In genomic region chr5:132963175-132964104, GRCh38 we compare ENCODE assay signal across 8 cellular contexts. TPM values are rescaled to one million over a fixed set of nuclear protein-coding genes. Genes with fewer than 3 reads are reported as not detected.
DNase-seq lines count a peak whose midpoint lies in the region; ATAC-seq and TF ChIP-seq lines count a peak whose summit lies in the region.

AFF4 (minus strand) TSS chr5:132963634; CDS start chr5:132937189, 26,445 bp downstream.

- H3K9me3 ChIP-seq in colonic mucosa: no peaks in the 10 kb centered on the region

- no peaks in the 10 kb centered on the region for H3K27me3 ChIP-seq in colonic mucosa

- no peaks in the 10 kb centered on the region for H3K36me3 ChIP-seq in colonic mucosa

- H3K9ac ChIP-seq in colonic mucosa (ENCODE audit: low read depth in 2 of 2, low read length in 2 of 2): peak within 1 kb of the TSS; percentile 82 to 92

- peak within 1 kb of the TSS; percentile 99 for H3K27ac ChIP-seq in colonic mucosa

- ATAC-seq in GM19025 (IDR thresholded peaks at IDR 0.05; ENCODE audit: low read depth, unreplicated experiment): peak; percentile 95
- peak; percentile 92 for ATAC-seq in HG03342 (IDR thresholded peaks at IDR 0.05; ENCODE audit: unreplicated experiment)
- peak; percentile 92 for ATAC-seq in left colon

- intact Hi-C loops in colonic mucosa (cut with DNase I) (loop anchor here (5.0 kb wide), 1 partner anchor 89 kb away; the partner anchor contains the start of gene HSPA4), left colon (cut with DNase I, micrococcal nuclease) (loop anchor here in 1 of 2 donors (10.0 kb wide), 1 partner anchor 91 kb away; the partner anchor contains the start of gene HSPA4)

- TF ChIP-seq CTCF in colonic mucosa (IDR thresholded peaks at IDR 0.05): no peak

- no peaks in the 10 kb centered on the region for H3K4me1 ChIP-seq in colonic mucosa

- H3K4me3 ChIP-seq in colonic mucosa: peak within 1 kb of the TSS; percentile 82

- DNase-seq in AG20443 (ENCODE audit: low spot score) (peak; percentile 98), NCI-H460 (ENCODE audit: extremely low read depth, low read depth) (peak; percentile 94), colonic mucosa (peak; percentile 97), left colon (peak; percentile 96 to 97)
- DNase-seq in activated CD4-positive, alpha-beta T cell treated with anti-CD3 and anti-CD28 coated beads for 48 hours: peak; percentile 91
- DNase-seq in stimulated activated CD4-positive, alpha-beta T cell treated with anti-CD3 and anti-CD28 coated beads, Interleukin-1b, Interleukin-23, amount 100 ng/mL, for 48 hours: peak; percentile 88

RNA-seq across cellular contexts. Expression of gene AFF4, which starts in this region (rescaled TPM):
- 40.6 and 44.7 TPM in 2 replicates for total RNA-seq in NCI-H460 (2014; rRNA removed; shearing (Covaris generic))
- polyA plus RNA-seq in NCI-H460 (2014; cell fraction: nucleus; rRNA removed): 13.9 and 20.5 TPM in 2 replicates
- total RNA-seq in colonic mucosa (10 to 100 TPM; 42.4 to 75.2 TPM), left colon (10 to 100 TPM; 65.2 to 74.7 TPM)

Comparison
In these comparisons a context has a peak if more than half of its experiments do, and no peak if none do; other contexts are left out.
1. Peak in every context shown above with its lines: DNase-seq, ATAC-seq, H3K4me3 ChIP-seq and H3K27ac ChIP-seq.